ENCODE assay signal across 9 cellular contexts in genomic region chr3:108124337-108125150, GRCh38. TPM values are rescaled to one million over a fixed set of nuclear protein-coding genes. Genes with fewer than 3 reads are reported as not detected.
DNase-seq lines count a peak whose midpoint lies in the region; ATAC-seq and TF ChIP-seq lines count a peak whose summit lies in the region.
"Had no signal": no experiment of that assay in that cellular context is flagged by ENCODE, and none has a peak within 500 bp of the region (broad histone marks: within the 10 kb centered on the region; RNA-seq: fewer than 3 reads in every experiment).

No MANE protein-coding gene starts in this region.

- no peak overlapping the region for H2BK12ac ChIP-seq in neuronal stem cell (ENCODE audit: low read length)

- no peak for TF ChIP-seq CTCF in mesothelial cell of epicardium (IDR thresholded peaks at IDR 0.05; ENCODE audit: unreplicated experiment)

- no peak overlapping the region for H3K27ac ChIP-seq in neuronal stem cell (replicated peaks; ENCODE audit: low read length)
- H3K27ac ChIP-seq: thoracic aorta had no signal

- H3K27ac Mint-ChIP-seq in mesothelial cell of epicardium: no peak overlapping the region

- no peak overlapping the region for H3K18ac ChIP-seq in neuronal stem cell (ENCODE audit: low read length)

- H3K27me3 Mint-ChIP-seq in mesothelial cell of epicardium (ENCODE audit: low read depth): no peaks in the 10 kb centered on the region

- peak overlapping the region; percentile 82 for H2AFZ ChIP-seq in neuronal stem cell (ENCODE audit: low read length)

- H3K4me1 ChIP-seq in neuronal stem cell (ENCODE audit: control insufficient read depth in 2 of 2, insufficient read depth in 1 of 2, low read depth in 1 of 2, low read length in 2 of 2): peaks cover 13 to 22% of the 10 kb centered on the region in 2 donors

- no peaks in the 10 kb centered on the region for H3K79me1 ChIP-seq in neuronal stem cell (ENCODE audit: low read depth, low read length)

- H3K27me3 ChIP-seq in neuronal stem cell (ENCODE audit: control insufficient read depth in 3 of 3, insufficient read depth in 3 of 3, low read depth in 1 of 3, low read length in 3 of 3): no peaks in the 10 kb centered on the region

- no peak overlapping the region for H3K4me3 ChIP-seq in neuronal stem cell (ENCODE audit: low read length in 2 of 2)
- H3K4me3 ChIP-seq: thoracic aorta had no signal

- no peak overlapping the region for H4K91ac ChIP-seq in neuronal stem cell (ENCODE audit: low read depth, low read length, poor library complexity)

- H2BK15ac ChIP-seq in neuronal stem cell (ENCODE audit: low read length): no peak overlapping the region

- no peaks in the 10 kb centered on the region for H3K36me3 ChIP-seq in neuronal stem cell (replicated peaks in 1 of 2; ENCODE audit: control insufficient read depth in 2 of 2, insufficient read depth in 2 of 2, low read length in 2 of 2)
- H3K36me3 ChIP-seq: thoracic aorta had no signal

- no peaks in the 10 kb centered on the region for H3K9me3 ChIP-seq in neuronal stem cell (replicated peaks in 1 of 2; ENCODE audit: control insufficient read depth in 2 of 2, insufficient read depth in 1 of 2, low read depth in 1 of 2, low read length in 2 of 2)
- H3K9me3 ChIP-seq: thoracic aorta had no signal

- no peak overlapping the region for H2BK120ac ChIP-seq in neuronal stem cell (ENCODE audit: low read depth, low read length)

- no peak overlapping the region for H2BK5ac ChIP-seq in neuronal stem cell (ENCODE audit: low read length)

- no peak overlapping the region for H3K4ac ChIP-seq in neuronal stem cell (ENCODE audit: low read length)

- no peak overlapping the region for H3K9ac ChIP-seq in neuronal stem cell (ENCODE audit: low read depth, low read length, poor library complexity)

- no peak overlapping the region for H3K23ac ChIP-seq in neuronal stem cell (ENCODE audit: low read depth, low read length, poor library complexity)

- H3K4me2 ChIP-seq in neuronal stem cell (ENCODE audit: insufficient read depth, low read length, poor library complexity, severe bottlenecking): no peak overlapping the region

- H3K36me3 Mint-ChIP-seq in mesothelial cell of epicardium: no peaks in the 10 kb centered on the region

- H4K8ac ChIP-seq in neuronal stem cell (ENCODE audit: low read depth, low read length): no peak overlapping the region

- no peak overlapping the region for H3K14ac ChIP-seq in neuronal stem cell (ENCODE audit: low read length)

- peak; percentile 83 for ATAC-seq in HG03108 (IDR thresholded peaks at IDR 0.05; ENCODE audit: unreplicated experiment)

- peaks cover 11% of the 10 kb centered on the region for H3K4me1 Mint-ChIP-seq in mesothelial cell of epicardium

- no peak overlapping the region for H2AK5ac ChIP-seq in neuronal stem cell (ENCODE audit: low read depth, low read length)

- peak; percentile 6 for DNase-seq in NCI-H1092 treated with DMSO at 0.1 percent for 48 hours (lab: John Stamatoyannopoulos, UW)
- DNase-seq in NCI-H1092 (lab: John Stamatoyannopoulos, UW): no peak
- DNase-seq in SIG-M5 (lab: John Stamatoyannopoulos, UW): peak; percentile 29
- peak; percentile 73 for DNase-seq in activated naive CD4-positive, alpha-beta T cell treated with anti-CD3 and anti-CD28 coated beads, Interleukin-2, amount 50 U/mL, for 16 hours
- no peak for DNase-seq in neuronal stem cell (ENCODE audit: low spot score)
- DNase-seq in mesothelial cell of epicardium (ENCODE audit: low spot score in 2 of 2, unreplicated experiment in 2 of 2): no peak
- DNase-seq in HPDE6-E6E7 (ENCODE audit: extremely low spot score): no peak

- WGBS in neuronal stem cell (ENCODE audit: extremely low coverage in 2 of 2, insufficient read length in 2 of 2, insufficient replicate concordance in 1 of 2), 2 donors: no CpG with 5 or more reads among the region's 10 CpGs

- H3K4me3 Mint-ChIP-seq in mesothelial cell of epicardium: no peak overlapping the region

- H3K9me3 Mint-ChIP-seq in mesothelial cell of epicardium: peaks cover 4% of the 10 kb centered on the region

RNA-seq across cellular contexts. Expression of gene CD47, which starts 33.7 kb away (rescaled TPM):
- polyA plus RNA-seq in neuronal stem cell (2013, experiment 1 of 2): 32.0 TPM
- polyA plus RNA-seq in neuronal stem cell (2013, experiment 2 of 2): 31.8 TPM
- total RNA-seq in mesothelial cell of epicardium: 174 to 178 TPM (median 176 TPM) in 3 replicates

Comparison
In these comparisons a context has a peak if more than half of its experiments do, and no peak if none do; other contexts are left out.
1. DNase-seq: peak in NCI-H1092 treated with DMSO at 0.1 percent for 48 hours (single experiment), SIG-M5 (single experiment) and activated naive CD4-positive, alpha-beta T cell treated with anti-CD3 and anti-CD28 coated beads, Interleukin-2, amount 50 U/mL, for 16 hours (single experiment); none in NCI-H1092 (single experiment), neuronal stem cell (single experiment), mesothelial cell of epicardium (0 of 2) and HPDE6-E6E7 (single experiment).